26 cellular contexts compared by ENCODE assay signal in genomic region chr7:19110026-19110777, GRCh38. TPM values are rescaled to one million over a fixed set of nuclear protein-coding genes. Genes with fewer than 3 reads are reported as not detected.
DNase-seq lines count a peak whose midpoint lies in the region; TF ChIP-seq lines count a peak whose summit lies in the region.
"Had no signal": no experiment of that assay in that cellular context is flagged by ENCODE, and none has a peak within 500 bp of the region (broad histone marks: within the 10 kb centered on the region; RNA-seq: fewer than 3 reads in every experiment).

No MANE protein-coding gene starts in this region.

- H4K20me1 ChIP-seq in H9 (ENCODE audit: control insufficient read depth, insufficient read depth, insufficient read length): no peaks in the 10 kb centered on the region

- no peak overlapping the region for H3K18ac ChIP-seq in H9 (ENCODE audit: insufficient read length, low read depth, low read length)

- no peak overlapping the region for H3K27ac Mint-ChIP-seq in H9
- H3K27ac Mint-ChIP-seq in mesothelial cell of epicardium: peak overlapping the region; percentile 91
- H3K27ac Mint-ChIP-seq: activated CD8-positive, alpha-beta T cell treated with anti-CD3 and anti-CD28 coated beads for 36 hours; CD4-positive, alpha-beta memory T cell had no signal

- no peak for TF ChIP-seq EP300 in suprapubic skin (IDR thresholded peaks at IDR 0.05)

- H3T11ph ChIP-seq in H9 (ENCODE audit: low read length): no peak overlapping the region

- H3K27me3 Mint-ChIP-seq in H9 (ENCODE audit: low read depth) (peaks cover 100% of the 10 kb centered on the region), mesothelial cell of epicardium (ENCODE audit: low read depth) (peaks cover 94% of the 10 kb centered on the region)

- no peak overlapping the region for H3K56ac ChIP-seq in H9 (ENCODE audit: insufficient read length, low read depth, low read length)

- H3K4me3 Mint-ChIP-seq in H9 (peak overlapping the region in 1 of 2 experiments; percentile 11; a peak in 1 of 5 replicates), mesothelial cell of epicardium (peak overlapping the region; percentile 92)
- H3K4me3 Mint-ChIP-seq: activated CD8-positive, alpha-beta T cell treated with anti-CD3 and anti-CD28 coated beads for 36 hours; CD4-positive, alpha-beta memory T cell had no signal

- H3K4me2 ChIP-seq in H9 (ENCODE audit: insufficient read depth, insufficient read length, low read length): peak overlapping the region; percentile 53

- H3K9me3 Mint-ChIP-seq in H9 (peaks cover 0 to 2% of the 10 kb centered on the region in 2 experiments; a peak in 1 of 5 replicates), mesothelial cell of epicardium (no peaks in the 10 kb centered on the region)

- H3K9me3 ChIP-seq in H9 (ENCODE audit: control insufficient read depth, low read depth, low read length): no peaks in the 10 kb centered on the region
- H3K9me3 ChIP-seq in esophagus squamous epithelium: no peaks in the 10 kb centered on the region
- H3K9me3 ChIP-seq in suprapubic skin: no peaks in the 10 kb centered on the region
- H3K9me3 ChIP-seq: body of pancreas, gastroesophageal sphincter had no signal

- no peaks in the 10 kb centered on the region for H3K79me1 ChIP-seq in H9 (ENCODE audit: insufficient read depth, low read depth, low read length, poor library complexity, severe bottlenecking)

- H3K4me3 ChIP-seq in esophagus squamous epithelium: peak overlapping the region in 1 of 4 donors; percentile 3
- peak overlapping the region; percentile 74 for H3K4me3 ChIP-seq in suprapubic skin
- H3K4me3 ChIP-seq: body of pancreas, gastroesophageal sphincter had no signal

- H2BK120ac ChIP-seq in H9 (ENCODE audit: low read depth, low read length, poor library complexity, severe bottlenecking): no peak overlapping the region

- no peaks in the 10 kb centered on the region for H3K79me2 ChIP-seq in H9 (ENCODE audit: insufficient read depth, low read length)

- H3K14ac ChIP-seq in H9 (ENCODE audit: insufficient read depth, low read length): no peak overlapping the region

- no peak overlapping the region for H2AFZ ChIP-seq in H9 (ENCODE audit: low read length)

- intact Hi-C loops in esophagus squamous epithelium (cut with DNase I): no loop called here

- H3K4ac ChIP-seq in H9 (ENCODE audit: low read depth, low read length): no peak overlapping the region

- no peak overlapping the region for H2BK5ac ChIP-seq in H9 (ENCODE audit: insufficient read length, low read length)

- H3K23me2 ChIP-seq in H9 (ENCODE audit: insufficient read length, low read depth, low read length, poor library complexity, severe bottlenecking): peaks cover 27% of the 10 kb centered on the region

- H4K91ac ChIP-seq in H9 (ENCODE audit: insufficient read length, low read depth, low read length): no peak overlapping the region

- no peak overlapping the region for H4K8ac ChIP-seq in H9 (replicated peaks; ENCODE audit: insufficient read length, low read depth, low read length)

- H3K27me3 ChIP-seq in H9 (ENCODE audit: insufficient read depth, low read length) (peaks cover 84% of the 10 kb centered on the region), esophagus squamous epithelium (peaks cover 5 to 100% (median 32%) of the 10 kb centered on the region in 4 donors), suprapubic skin (peaks cover 93% of the 10 kb centered on the region)

- no peak overlapping the region for H3K9ac ChIP-seq in H9 (ENCODE audit: extremely low read depth, insufficient read length, low read length)

- H4K5ac ChIP-seq in H9 (ENCODE audit: insufficient read length, low read depth, low read length): no peak overlapping the region

- no CpG with 5 or more reads among the region's 11 CpGs for WGBS in H9 (ENCODE audit: extremely low coverage, insufficient read length, low lambda C conversion rate)
- WGBS in esophagus squamous epithelium, 2 donors: 24 to 28% methylated on average over 11 of the region's 11 CpGs
- 24% methylated on average over 11 of the region's 11 CpGs for WGBS in suprapubic skin

- H2AK5ac ChIP-seq in H9 (ENCODE audit: insufficient read length, low read length): no peak overlapping the region

- H3K4me1 Mint-ChIP-seq in H9: peaks cover 52 to 70% of the 10 kb centered on the region in 2 experiments
- H3K4me1 Mint-ChIP-seq in mesothelial cell of epicardium: peaks cover 80% of the 10 kb centered on the region

- TF ChIP-seq POLR2A in esophagus squamous epithelium (IDR thresholded peaks at IDR 0.05): no peak
- TF ChIP-seq POLR2A in suprapubic skin (IDR thresholded peaks at IDR 0.05): no peak

- H3K27ac ChIP-seq in H9 (ENCODE audit: insufficient read length, low read depth, low read length): no peak overlapping the region
- H3K27ac ChIP-seq in esophagus squamous epithelium: peak overlapping the region; percentile 10 to 91 (median 84)
- peak overlapping the region; percentile 88 for H3K27ac ChIP-seq in suprapubic skin
- H3K27ac ChIP-seq: body of pancreas, HL-60 had no signal

- no peaks in the 10 kb centered on the region for H3K36me3 Mint-ChIP-seq in H9 (ENCODE audit: insufficient read depth in 1 of 3, low read depth in 3 of 3)
- H3K36me3 Mint-ChIP-seq in mesothelial cell of epicardium: peaks cover 8% of the 10 kb centered on the region

- DNase-seq in H9 (no peak), esophagus squamous epithelium (lab: John Stamatoyannopoulos, UW) (no peak), mesothelial cell of epicardium (ENCODE audit: low spot score in 2 of 2, unreplicated experiment in 2 of 2) (no peak), suprapubic skin (ENCODE audit: low spot score in 2 of 2) (no peak), NCI-H1436 treated with DMSO at 0.1 percent for 48 hours (lab: John Stamatoyannopoulos, UW) (no peak), HK-2 (ENCODE audit: unreplicated experiment) (no peak), medulla oblongata (ENCODE audit: extremely low spot score) (no peak)
- DNase-seq: activated CD4-positive, alpha-beta T cell treated with anti-CD3 and anti-CD28 coated beads for 1 hour; activated CD8-positive, alpha-beta T cell treated with anti-CD3 and anti-CD28 coated beads for 36 hours; activated effector memory CD4-positive, alpha-beta T cell treated with Interleukin-2 at 50 U/mL for 16 hours; body of pancreas; CD4-positive, alpha-beta memory T cell; Karpas-422; NCI-H187 treated with DMSO at 0.1 percent for 48 hours; NCI-H526 treated with DMSO at 0.1 percent for 48 hours; stimulated activated CD4-positive, alpha-beta T cell treated with anti-CD3 and anti-CD28 coated beads, Interleukin-4, amount 100 ng/mL, for 4 hours; stimulated activated naive CD4-positive, alpha-beta T cell had no signal

- H3K36me3 ChIP-seq in esophagus squamous epithelium: no peaks in the 10 kb centered on the region
- H3K36me3 ChIP-seq in suprapubic skin: no peaks in the 10 kb centered on the region
- H3K36me3 ChIP-seq: gastroesophageal sphincter had no signal

- H3K4me1 ChIP-seq in H9 (ENCODE audit: insufficient read depth, low read length) (peaks cover 10% of the 10 kb centered on the region), esophagus squamous epithelium (peaks cover 0 to 30% (median 19%) of the 10 kb centered on the region in 3 donors), suprapubic skin (peaks cover 30% of the 10 kb centered on the region)

- TF ChIP-seq CTCF in H9 (conservative IDR thresholded peaks at IDR 0.05) (no peak), esophagus squamous epithelium (IDR thresholded peaks at IDR 0.05) (no peak), mesothelial cell of epicardium (IDR thresholded peaks at IDR 0.05; ENCODE audit: unreplicated experiment) (no peak), suprapubic skin (IDR thresholded peaks at IDR 0.05) (no peak)

- H3K23ac ChIP-seq in H9 (ENCODE audit: insufficient read length, low read depth, low read length): no peak overlapping the region

- H2BK20ac ChIP-seq in H9 (ENCODE audit: low read depth, low read length, poor library complexity, severe bottlenecking): no peak overlapping the region

- H2BK15ac ChIP-seq in H9 (ENCODE audit: low read depth, low read length): no peak overlapping the region

- no peak overlapping the region for H2BK12ac ChIP-seq in H9 (ENCODE audit: insufficient read length, low read depth, low read length)

RNA-seq across cellular contexts. Expression of gene TWIST1, which starts 7.2 kb away (rescaled TPM):
- not detected in 2 replicates for total RNA-seq in H9 (2021)
- 10 to 100 TPM in 1 of 4 donors, 1 to 10 TPM in 2, not detected in 1; 2.5 to 20.0 (median 8.0) TPM for total RNA-seq in esophagus squamous epithelium
- total RNA-seq in mesothelial cell of epicardium: 111 to 126 TPM (median 120 TPM) in 3 replicates
- 10 to 100 TPM in 3 of 4 donors, 1 to 10 TPM in 1; 4.0 to 12.7 (median 10.5) TPM for total RNA-seq in suprapubic skin
- total RNA-seq: CD4-positive, alpha-beta memory T cell; epithelial cell of proximal tubule had no signal

RNA-seq across cellular contexts. Expression of gene FERD3L, which starts 35.0 kb away (rescaled TPM):
- total RNA-seq in H9 (2021) (not detected in 2 replicates), esophagus squamous epithelium (not detected), mesothelial cell of epicardium (not detected in 3 replicates), suprapubic skin (not detected)
- total RNA-seq: activated CD8-positive, alpha-beta T cell treated with anti-CD3 and anti-CD28 coated beads for 36 hours; body of pancreas; CD4-positive, alpha-beta memory T cell; cerebellum; epithelial cell of proximal tubule; G401; gastroesophageal sphincter; H4; lower leg skin; omental fat pad; T-helper 1 cell treated with Interleukin-12 subunit alpha and Interleukin-12 subunit beta and Interleukin-4 antibody, amounts not matched to agents 30 ng/mL and 1 ng/mL, for 36 hours had no signal
